In the genomic region with DNA sequence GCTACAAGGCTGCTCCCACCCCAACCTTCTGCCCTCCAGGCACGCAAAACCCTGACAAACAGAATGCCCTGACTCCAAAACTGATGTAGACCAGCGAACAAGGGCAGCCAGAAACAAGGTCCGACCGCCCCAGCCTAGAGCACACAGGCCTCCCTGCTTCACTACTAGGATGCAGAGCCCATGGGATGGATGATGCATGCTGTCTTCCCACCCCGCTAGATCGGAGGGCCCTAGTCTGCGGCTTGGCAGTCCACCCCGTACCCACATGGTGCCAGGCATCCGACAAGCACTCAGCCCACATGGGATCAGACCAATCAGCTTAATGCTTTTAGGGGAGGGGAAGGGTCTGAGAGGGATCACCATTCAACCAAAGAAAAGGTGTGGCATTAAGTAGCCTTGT, we compare ENCODE assay signal across 8 cellular contexts. TPM values are rescaled to one million over a fixed set of nuclear protein-coding genes. Genes with fewer than 3 reads are reported as not detected.
DNase-seq lines count a peak whose midpoint lies in the region; ATAC-seq and TF ChIP-seq lines count a peak whose summit lies in the region.

No MANE protein-coding gene starts in this region.

- ATAC-seq in HG03039 (IDR thresholded peaks at IDR 0.05; ENCODE audit: unreplicated experiment) (no peak), GM21367 (IDR thresholded peaks at IDR 0.05; ENCODE audit: unreplicated experiment) (no peak), GM18870 (IDR thresholded peaks at IDR 0.05; ENCODE audit: unreplicated experiment) (no peak)

- peak; percentile 66 for DNase-seq in GM23248
- DNase-seq in fibroblast of pulmonary artery (ENCODE audit: low read depth) = no peak
- no peak for DNase-seq in skeletal muscle cell (ENCODE audit: low read depth)
- no peak for DNase-seq in central memory CD4-positive, alpha-beta T cell

- no peaks in the 10 kb centered on the region for H3K9me3 ChIP-seq in GM23248 (ENCODE audit: low read depth)

- 0 out of 2 replicates have a peak, but pooled peaks cover 10% of the 10 kb centered on the region for H3F3A ChIP-seq in GM23248 (ENCODE audit: insufficient read depth)

- 25 to 27% methylated on average over 9 of the region's 9 CpGs for WGBS in GM23248 (ENCODE audit: low coverage in 1 of 2, low lambda C conversion rate in 2 of 2, missing lambda C conversion rate in 2 of 2), 2 experiments

- peak overlapping the region; percentile 90 for H3K9ac ChIP-seq in GM23248

- TF ChIP-seq CTCF in VCaP (conservative IDR thresholded peaks at IDR 0.05) (no peak), fibroblast of pulmonary artery (IDR thresholded peaks at IDR 0.05; ENCODE audit: low read length, missing control alignments) (no peak)

- H3K4me1 ChIP-seq in GM23248 (ENCODE audit: insufficient read depth) = peaks cover 5% of the 10 kb centered on the region; the same call in 1 of the 2 replicates

- H3K27ac ChIP-seq in GM23248 (peak overlapping the region; percentile 75), VCaP (peak overlapping the region; percentile 76)

- H3K79me2 ChIP-seq in GM23248 (ENCODE audit: insufficient read depth) = peaks cover 85% of the 10 kb centered on the region

- no peaks in the 10 kb centered on the region for H4K20me1 ChIP-seq in GM23248 (ENCODE audit: insufficient read depth)

- no peaks in the 10 kb centered on the region for H3K36me3 ChIP-seq in GM23248 (ENCODE audit: low read depth)

- H2AFZ ChIP-seq in GM23248 = peak overlapping the region; percentile 68; the same call in 1 of the 2 replicates

- H3K27me3 ChIP-seq in GM23248 (replicated peaks; ENCODE audit: insufficient read depth) = no peaks in the 10 kb centered on the region

- in situ Hi-C loops in GM23248 (cut with MboI) = loop anchor here (5.0 kb wide), 1 partner anchor 64 kb away; no protein-coding TSS in a partner anchor

- peak overlapping the region; percentile 90 for H3K4me2 ChIP-seq in GM23248 (ENCODE audit: unreplicated experiment)

- no peaks in the 10 kb centered on the region for H3K9me2 ChIP-seq in GM23248 (ENCODE audit: insufficient read depth)

- H3K4me3 ChIP-seq in GM23248 (peak overlapping the region; percentile 88), fibroblast of pulmonary artery (replicated peaks; ENCODE audit: low read depth, low read length) (peak overlapping the region; percentile 76), skeletal muscle cell (ENCODE audit: low read depth, low read length) (peak overlapping the region; percentile 74)

RNA-seq across cellular contexts. Expression of gene PISD, which starts 30.6 kb away (rescaled TPM):
- 34.2 and 51.7 TPM in 2 replicates for total RNA-seq in GM23248 (2014; rRNA removed; shearing (Covaris generic))
- 32.7 and 33.3 TPM in 2 replicates for polyA plus RNA-seq in GM23248 (2016; fragmentation: Nextera tagmentation; extraction: Ambion mirVana)
